ENCODE assay signal across 2 cellular contexts in the genomic region with DNA sequence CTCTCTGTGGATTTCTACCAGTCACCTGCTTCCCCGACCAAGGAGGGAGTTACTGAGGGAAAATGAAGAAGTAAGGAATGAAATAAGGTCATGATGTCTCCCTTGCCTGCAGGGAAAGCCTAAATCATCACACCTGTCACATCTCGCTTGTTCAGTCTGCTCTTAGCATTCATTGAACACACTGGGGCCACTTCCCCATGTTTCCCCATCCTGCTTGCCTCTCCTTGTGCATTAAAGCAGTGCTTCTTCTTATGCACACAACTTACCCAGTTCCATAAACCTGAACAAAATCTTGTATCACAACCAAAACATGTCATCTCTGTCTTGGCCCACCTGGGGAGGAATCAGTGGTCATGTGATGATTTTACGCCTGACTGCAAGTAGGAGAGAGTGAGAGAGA.
TF ChIP-seq lines count a peak whose summit lies in the region.

No MANE protein-coding gene starts in this region.

TF ChIP-seq in SK-N-SH, 30 proteins besides CTCF, POLR2A, EP300 and RAD21:
- TF ChIP-seq MXI1 (IDR thresholded peaks at IDR 0.05; ENCODE audit: low read depth, low read length) (no peak), POLR2AphosphoS5 (IDR thresholded peaks at IDR 0.05; ENCODE audit: low read depth, low read length) (no peak), TEAD4 (IDR thresholded peaks at IDR 0.05; ENCODE audit: borderline replicate concordance, insufficient read depth) (no peak), EZH2phosphoT487 (IDR thresholded peaks at IDR 0.05; ENCODE audit: borderline replicate concordance, low read depth) (no peak), MEF2A (IDR thresholded peaks at IDR 0.05; ENCODE audit: borderline replicate concordance, low read depth) (no peak), NRF1 (IDR thresholded peaks at IDR 0.05; ENCODE audit: low read depth, low read length) (no peak), GABPA (IDR thresholded peaks at IDR 0.05; ENCODE audit: low read depth) (no peak), USF1 (IDR thresholded peaks at IDR 0.05; ENCODE audit: borderline replicate concordance, low read depth) (no peak)
- TF ChIP-seq, protein P1, sequence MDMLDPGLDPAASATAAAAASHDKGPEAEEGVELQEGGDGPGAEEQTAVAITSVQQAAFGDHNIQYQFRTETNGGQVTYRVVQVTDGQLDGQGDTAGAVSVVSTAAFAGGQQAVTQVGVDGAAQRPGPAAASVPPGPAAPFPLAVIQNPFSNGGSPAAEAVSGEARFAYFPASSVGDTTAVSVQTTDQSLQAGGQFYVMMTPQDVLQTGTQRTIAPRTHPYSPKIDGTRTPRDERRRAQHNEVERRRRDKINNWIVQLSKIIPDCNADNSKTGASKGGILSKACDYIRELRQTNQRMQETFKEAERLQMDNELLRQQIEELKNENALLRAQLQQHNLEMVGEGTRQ (IDR thresholded peaks at IDR 0.05; ENCODE audit: borderline replicate concordance, low read depth, low read length): no peak
- TF ChIP-seq, protein P2, sequence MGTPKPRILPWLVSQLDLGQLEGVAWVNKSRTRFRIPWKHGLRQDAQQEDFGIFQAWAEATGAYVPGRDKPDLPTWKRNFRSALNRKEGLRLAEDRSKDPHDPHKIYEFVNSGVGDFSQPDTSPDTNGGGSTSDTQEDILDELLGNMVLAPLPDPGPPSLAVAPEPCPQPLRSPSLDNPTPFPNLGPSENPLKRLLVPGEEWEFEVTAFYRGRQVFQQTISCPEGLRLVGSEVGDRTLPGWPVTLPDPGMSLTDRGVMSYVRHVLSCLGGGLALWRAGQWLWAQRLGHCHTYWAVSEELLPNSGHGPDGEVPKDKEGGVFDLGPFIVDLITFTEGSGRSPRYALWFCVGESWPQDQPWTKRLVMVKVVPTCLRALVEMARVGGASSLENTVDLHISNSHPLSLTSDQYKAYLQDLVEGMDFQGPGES (IDR thresholded peaks at IDR 0.05; ENCODE audit: low read depth, low read length): no peak

TF ChIP-seq in SK-N-SH treated with all-trans-retinoic acid at 6 μM for 48 hours, 23 proteins besides CTCF, POLR2A, EP300 and RAD21:
- TF ChIP-seq ZFP3 (CRISPR knock-in tag; IDR thresholded peaks at IDR 0.05) (no peak), ARNTL (CRISPR knock-in tag; IDR thresholded peaks at IDR 0.05; ENCODE audit: borderline replicate concordance, low read depth) (no peak), GLIS3 (CRISPR knock-in tag; IDR thresholded peaks at IDR 0.05) (no peak), ZFP30 (CRISPR knock-in tag; IDR thresholded peaks at IDR 0.05) (no peak), CSRNP3 (CRISPR knock-in tag; IDR thresholded peaks at IDR 0.05) (no peak), ISL1 (CRISPR knock-in tag; IDR thresholded peaks at IDR 0.05) (no peak), POU6F1 (CRISPR knock-in tag; IDR thresholded peaks at IDR 0.05; ENCODE audit: borderline replicate concordance, low read depth) (no peak), PPARA (CRISPR knock-in tag; IDR thresholded peaks at IDR 0.05; ENCODE audit: borderline replicate concordance) (no peak), CSDC2 (CRISPR knock-in tag; IDR thresholded peaks at IDR 0.05) (no peak), RARB (CRISPR knock-in tag; IDR thresholded peaks at IDR 0.05) (no peak), OSR1 (CRISPR knock-in tag; IDR thresholded peaks at IDR 0.05) (no peak), ZC3H10 (CRISPR knock-in tag; IDR thresholded peaks at IDR 0.05) (no peak), SNAI2 (CRISPR knock-in tag; IDR thresholded peaks at IDR 0.05) (no peak), TSHZ2 (CRISPR knock-in tag; IDR thresholded peaks at IDR 0.05) (no peak), ZNF70 (CRISPR knock-in tag; IDR thresholded peaks at IDR 0.05) (no peak), ESRRG (CRISPR knock-in tag; IDR thresholded peaks at IDR 0.05) (no peak), TCF4 (CRISPR knock-in tag; IDR thresholded peaks at IDR 0.05; ENCODE audit: borderline replicate concordance) (no peak), PATZ1 (CRISPR knock-in tag; IDR thresholded peaks at IDR 0.05; ENCODE audit: borderline replicate concordance) (no peak)
